24 cellular contexts compared by ENCODE assay signal in the genomic region with DNA sequence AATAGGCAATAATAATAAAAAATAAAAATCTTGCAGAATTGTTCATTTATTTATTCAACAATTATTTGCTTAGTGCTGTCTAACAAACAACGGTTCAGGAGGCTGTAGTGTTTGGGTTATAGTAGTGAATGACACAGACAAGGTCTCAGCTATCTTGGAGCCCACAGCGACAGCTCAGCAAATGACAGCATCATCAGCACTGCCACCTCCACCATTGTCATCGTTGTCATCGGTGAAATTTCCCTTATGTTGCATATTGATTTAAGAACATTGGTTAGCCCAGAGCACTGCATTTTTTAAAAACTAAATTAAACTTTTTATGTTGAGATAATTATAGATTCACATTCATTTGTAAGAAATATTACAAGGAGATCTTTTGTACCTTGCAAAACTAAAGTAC.
A peak's percentile ranks its signal among the peaks of the same experiment; 100 is the strongest.
DNase-seq lines count a peak whose midpoint lies in the region; ATAC-seq, FAIRE-seq and TF ChIP-seq lines count a peak whose summit lies in the region.
"Had no signal": no experiment of that assay in that cellular context is flagged by ENCODE, and none has a peak within 500 bp of the region (broad histone marks: within the 10 kb centered on the region; RNA-seq: fewer than 3 reads in every experiment).

No MANE protein-coding gene starts in this region.

- TF ChIP-seq CTCF in mammary epithelial cell (conservative IDR thresholded peaks at IDR 0.05 in 1 of 2, IDR thresholded peaks at IDR 0.05 in 1 of 2; ENCODE audit: extremely low read depth in 1 of 2, insufficient read depth in 1 of 2, low read depth in 1 of 2, low read length in 2 of 2): no peak
- no peak for TF ChIP-seq CTCF in MCF 10A (IDR thresholded peaks at IDR 0.05; ENCODE audit: unreplicated experiment)
- TF ChIP-seq CTCF in PC-9 (conservative IDR thresholded peaks at IDR 0.05): no peak
- no peak for TF ChIP-seq CTCF in keratinocyte (optimal IDR thresholded peaks at IDR 0.05 in 1 of 3, IDR thresholded peaks at IDR 0.05 in 1 of 3, conservative IDR thresholded peaks at IDR 0.05 in 1 of 3; ENCODE audit: extremely low read depth in 1 of 3, insufficient read depth in 2 of 3, low read length in 3 of 3)

- BruUV-seq in mammary epithelial cell (replicated peaks; lab: Mats Ljungman, UMichigan): no TSS peak
- no TSS peak for BruUV-seq in MCF 10A (replicated peaks; lab: Mats Ljungman, UMichigan)
- no TSS peak for BruUV-seq in PC-9 (replicated peaks; lab: Mats Ljungman, UMichigan)

- DNase-seq in mammary epithelial cell (no peak), MCF 10A (ENCODE audit: unreplicated experiment) (no peak), PC-9 (no peak), keratinocyte (ENCODE audit: low read depth, low spot score) (no peak), putamen (ENCODE audit: low spot score) (peak; percentile 59), GM03348 (ENCODE audit: low spot score) (no peak), NCI-H446 (lab: John Stamatoyannopoulos, UW) (no peak)
- DNase-seq: ACHN; AML-193; BE2C; CD4-positive, alpha-beta T cell; CD8-positive, alpha-beta memory T cell; DMS53; DMS79 treated with DMSO at 0.1 percent for 48 hours; GF-D8; H9 had no signal

- H3K27ac Mint-ChIP-seq in MCF 10A (ENCODE audit: low read depth, unreplicated experiment): no peak overlapping the region
- H3K27ac Mint-ChIP-seq: CD14-positive monocyte; CD4-positive, alpha-beta T cell; CD8-positive, alpha-beta memory T cell; GM23338; H9 had no signal

- no peaks in the 10 kb centered on the region for H3K79me2 ChIP-seq in mammary epithelial cell (ENCODE audit: insufficient read depth, low read length)
- no peaks in the 10 kb centered on the region for H3K79me2 ChIP-seq in PC-9 (ENCODE audit: low read depth)
- no peaks in the 10 kb centered on the region for H3K79me2 ChIP-seq in keratinocyte (ENCODE audit: control insufficient read depth, insufficient read depth, low read length)

- H3K27me3 ChIP-seq in mammary epithelial cell (ENCODE audit: insufficient read depth, low read length): no peaks in the 10 kb centered on the region
- H3K27me3 ChIP-seq in PC-9 (ENCODE audit: insufficient read depth, low read depth): no peaks in the 10 kb centered on the region
- H3K27me3 ChIP-seq in keratinocyte (ENCODE audit: control insufficient read depth, extremely low read depth, insufficient read depth, low read length): no peaks in the 10 kb centered on the region
- H3K27me3 ChIP-seq: BE2C; BLaER1 treated with 17β-estradiol and CSF1 and Interleukin-3, amounts not matched to agents 10 nM and 100 nM had no signal

- no peak for FAIRE-seq in keratinocyte (lab: Jason Lieb, UNC)
- FAIRE-seq: A549, GM12892 had no signal

- POLR2A ChIA-PET in MCF 10A (lab: Yijun Ruan, JAX) (no interaction called here), PC-9 (lab: Charles Lee; ENCODE audit: unreplicated experiment) (no interaction called here)

- peaks cover 5% of the 10 kb centered on the region; the same call in 1 of the 2 replicates for H3F3A ChIP-seq in PC-9 (ENCODE audit: insufficient read depth, low read depth)

- in situ Hi-C loops in mammary epithelial cell (cut with MboI; ENCODE audit: low sequenced_read_pairs in 2 of 2): no loop called here

- 98% methylated on average over 4 of the region's 4 CpGs for WGBS in mammary epithelial cell (ENCODE audit: low coverage, missing lambda C conversion rate)

- H3K4me3 Mint-ChIP-seq in MCF 10A (ENCODE audit: unreplicated experiment): no peak overlapping the region
- H3K4me3 Mint-ChIP-seq: CD14-positive monocyte; CD4-positive, alpha-beta T cell; CD8-positive, alpha-beta memory T cell; GM23338; H9 had no signal

- peaks cover 15% of the 10 kb centered on the region for H3K4me1 ChIP-seq in mammary epithelial cell (ENCODE audit: insufficient read depth, low read length)
- H3K4me1 ChIP-seq in PC-9 (replicated peaks; ENCODE audit: insufficient read depth): peaks cover 12% of the 10 kb centered on the region
- peaks cover 3% of the 10 kb centered on the region for H3K4me1 ChIP-seq in keratinocyte (ENCODE audit: control insufficient read depth, extremely low read depth, insufficient read depth, low read length)
- H3K4me1 ChIP-seq: BE2C; BLaER1 treated with 17β-estradiol and CSF1 and Interleukin-3, amounts not matched to agents 10 nM and 100 nM had no signal

- H3K9me2 ChIP-seq in PC-9 (ENCODE audit: insufficient read depth): no peaks in the 10 kb centered on the region

- H3K9ac ChIP-seq in mammary epithelial cell (ENCODE audit: insufficient read depth, low read length) (no peak overlapping the region), keratinocyte (ENCODE audit: control insufficient read depth, extremely low read depth, insufficient read depth, low read length) (no peak overlapping the region)
- H3K9ac ChIP-seq: BLaER1 treated with 17β-estradiol and CSF1 and Interleukin-3, amounts not matched to agents 10 nM and 100 nM had no signal

- no peak overlapping the region for H3K4me3 ChIP-seq in mammary epithelial cell (replicated peaks in 1 of 3; ENCODE audit: insufficient read depth in 1 of 3, low read depth in 2 of 3, low read length in 3 of 3)
- no peak overlapping the region for H3K4me3 ChIP-seq in PC-9
- no peak overlapping the region for H3K4me3 ChIP-seq in keratinocyte (ENCODE audit: control insufficient read depth in 2 of 3, extremely low read depth in 1 of 3, insufficient read depth in 2 of 3, low read depth in 1 of 3, low read length in 3 of 3)
- H3K4me3 ChIP-seq: A549; BLaER1 treated with 17β-estradiol and CSF1 and Interleukin-3, amounts not matched to agents 10 nM and 100 nM; GM23338 had no signal

- H3K27ac ChIP-seq in mammary epithelial cell (ENCODE audit: insufficient read depth, low read depth, low read length) (peak overlapping the region; percentile 92), PC-9 (no peak overlapping the region), keratinocyte (ENCODE audit: control insufficient read depth, insufficient read depth, low read length) (peak overlapping the region; percentile 20)
- H3K27ac ChIP-seq: 22Rv1; A549; BLaER1 treated with 17β-estradiol and CSF1 and Interleukin-3, amounts not matched to agents 10 nM and 100 nM had no signal

- no peaks in the 10 kb centered on the region for H3K9me3 ChIP-seq in mammary epithelial cell (replicated peaks; ENCODE audit: insufficient read depth, low read length)
- H3K9me3 ChIP-seq in PC-9 (ENCODE audit: insufficient read depth, low read depth): no peaks in the 10 kb centered on the region
- H3K9me3 ChIP-seq in keratinocyte (ENCODE audit: control insufficient read depth, low read depth, low read length): no peaks in the 10 kb centered on the region
- H3K9me3 ChIP-seq: A549, BE2C had no signal

- H3K4me2 ChIP-seq in mammary epithelial cell (ENCODE audit: insufficient read depth, low read depth, low read length) (no peak overlapping the region), PC-9 (peak overlapping the region; percentile 54; the same call in 1 of the 2 replicates), keratinocyte (ENCODE audit: control insufficient read depth, extremely low read depth, insufficient read depth, low read depth, low read length) (no peak overlapping the region)
- H3K4me2 ChIP-seq: BLaER1 treated with 17β-estradiol and CSF1 and Interleukin-3, amounts not matched to agents 10 nM and 100 nM; GM23338 had no signal

- H4K20me1 ChIP-seq in mammary epithelial cell (ENCODE audit: insufficient read depth, low read length) (no peaks in the 10 kb centered on the region), PC-9 (ENCODE audit: insufficient read depth) (no peaks in the 10 kb centered on the region), keratinocyte (ENCODE audit: control insufficient read depth, extremely low read depth, insufficient read depth, low read length) (no peaks in the 10 kb centered on the region)
- H4K20me1 ChIP-seq: BLaER1 treated with 17β-estradiol and CSF1 and Interleukin-3, amounts not matched to agents 10 nM and 100 nM had no signal

- intact Hi-C loops in mammary epithelial cell (cut with micrococcal nuclease): no loop called here
- intact Hi-C loops in MCF 10A (cut with micrococcal nuclease): no loop called here
- intact Hi-C loops in PC-9 (cut with micrococcal nuclease; ENCODE audit: unreplicated experiment): loop anchor here (5.0 kb wide), 1 partner anchor 98 kb away; no protein-coding TSS in a partner anchor

- no peaks in the 10 kb centered on the region for H3K9me1 ChIP-seq in keratinocyte (ENCODE audit: control insufficient read depth, extremely low read depth, insufficient read depth, low read length)

- ATAC-seq in GM21423 (IDR thresholded peaks at IDR 0.05; ENCODE audit: unreplicated experiment): no peak
- ATAC-seq: GM23338, HCT116 had no signal

- dilution Hi-C loops in mammary epithelial cell (cut with HindIII; ENCODE audit: low sequenced_read_pairs): no loop called here
- dilution Hi-C loops in keratinocyte (cut with MboI; ENCODE audit: extremely low pct_ligation_motif_present, low sequenced_read_pairs): no loop called here

- H2AFZ ChIP-seq in mammary epithelial cell (ENCODE audit: low read depth, low read length) (no peak overlapping the region), PC-9 (no peak overlapping the region), keratinocyte (ENCODE audit: control insufficient read depth, low read length) (no peak overlapping the region)
- H2AFZ ChIP-seq: GM23338 had no signal

- no peaks in the 10 kb centered on the region for H3K36me3 Mint-ChIP-seq in MCF 10A (ENCODE audit: insufficient read depth, unreplicated experiment)
- H3K36me3 Mint-ChIP-seq: CD14-positive monocyte; CD8-positive, alpha-beta memory T cell had no signal

- H3K36me3 ChIP-seq in mammary epithelial cell (ENCODE audit: insufficient read depth, low read length) (no peaks in the 10 kb centered on the region), PC-9 (ENCODE audit: low read depth) (no peaks in the 10 kb centered on the region), keratinocyte (ENCODE audit: control insufficient read depth in 2 of 2, extremely low read depth in 1 of 2, insufficient read depth in 2 of 2, low read length in 2 of 2) (no peaks in the 10 kb centered on the region)
- H3K36me3 ChIP-seq: BE2C; BLaER1 treated with 17β-estradiol and CSF1 and Interleukin-3, amounts not matched to agents 10 nM and 100 nM had no signal

- CTCF ChIA-PET in mammary epithelial cell (lab: Charles Lee; ENCODE audit: low non-redundant PET) (no interaction called here), MCF 10A (lab: Yijun Ruan, JAX) (interaction anchor here (0.6 kb wide), 1 partner anchor 23 kb away, joined by 3 read pairs; no protein-coding TSS in a partner anchor), PC-9 (lab: Charles Lee) (no interaction called here)

- peaks cover 7% of the 10 kb centered on the region for H3K4me1 Mint-ChIP-seq in MCF 10A (ENCODE audit: insufficient read depth, unreplicated experiment)
- H3K4me1 Mint-ChIP-seq: CD14-positive monocyte; CD8-positive, alpha-beta memory T cell; GM23338; H9 had no signal

- H3K27me3 Mint-ChIP-seq in MCF 10A (ENCODE audit: insufficient read depth, unreplicated experiment): no peaks in the 10 kb centered on the region
- H3K27me3 Mint-ChIP-seq: CD4-positive, alpha-beta T cell had no signal

- H3K9me3 Mint-ChIP-seq in MCF 10A (ENCODE audit: unreplicated experiment): no peaks in the 10 kb centered on the region
- H3K9me3 Mint-ChIP-seq: CD4-positive, alpha-beta T cell; CD8-positive, alpha-beta memory T cell had no signal
